1 cellular context compared by ENCODE assay signal in the genomic region with DNA sequence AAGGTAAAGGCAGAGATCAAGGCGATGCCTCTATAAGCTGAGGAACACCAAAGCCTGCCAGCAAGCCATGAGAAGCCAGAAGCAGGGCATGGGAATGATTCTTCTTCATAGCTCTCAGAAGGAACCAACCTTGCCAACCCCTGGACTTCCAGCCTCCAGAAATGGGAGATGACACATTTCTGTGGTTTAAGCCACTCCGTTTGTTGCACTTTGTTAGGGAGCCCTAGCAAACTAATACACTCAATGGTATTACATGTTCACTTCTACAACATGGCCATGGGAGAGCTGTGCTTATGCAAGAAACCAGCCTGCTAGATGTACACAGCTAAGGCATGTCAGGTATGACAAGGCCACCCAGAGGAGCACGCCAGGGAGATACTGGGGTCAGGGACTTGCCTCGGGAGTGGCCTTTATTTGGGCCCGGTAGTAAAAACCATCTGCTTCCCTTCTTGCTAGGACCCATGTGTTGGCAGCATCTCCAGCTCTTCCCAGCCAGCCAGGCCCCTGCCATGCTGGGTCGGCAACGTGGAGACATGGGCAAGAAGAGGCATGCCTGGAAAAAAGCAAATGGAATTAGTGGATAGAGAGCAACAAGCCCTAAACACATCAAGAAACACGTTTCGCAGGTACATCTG.
TF ChIP-seq lines count a peak whose summit lies in the region.

No MANE protein-coding gene starts in this region.

TF ChIP-seq in IMR-90, 13 proteins besides CTCF, POLR2A, EP300 and RAD21 (continued from another document):
- TF ChIP-seq RFX5 (IDR thresholded peaks at IDR 0.05; ENCODE audit: low read depth, low read length) (no peak), RCOR1 (IDR thresholded peaks at IDR 0.05; ENCODE audit: insufficient replicate concordance, low read length) (no peak), CHD1 (IDR thresholded peaks at IDR 0.05; ENCODE audit: low read depth, low read length) (no peak), FOS (IDR thresholded peaks at IDR 0.05; ENCODE audit: low read depth, low read length) (no peak), NFE2L2 (IDR thresholded peaks at IDR 0.05; ENCODE audit: low read depth, low read length) (no peak), MAFK (IDR thresholded peaks at IDR 0.05; ENCODE audit: low read depth, low read length) (no peak), SMC3 (IDR thresholded peaks at IDR 0.05; ENCODE audit: low read depth, low read length) (no peak)
- TF ChIP-seq, protein P1, sequence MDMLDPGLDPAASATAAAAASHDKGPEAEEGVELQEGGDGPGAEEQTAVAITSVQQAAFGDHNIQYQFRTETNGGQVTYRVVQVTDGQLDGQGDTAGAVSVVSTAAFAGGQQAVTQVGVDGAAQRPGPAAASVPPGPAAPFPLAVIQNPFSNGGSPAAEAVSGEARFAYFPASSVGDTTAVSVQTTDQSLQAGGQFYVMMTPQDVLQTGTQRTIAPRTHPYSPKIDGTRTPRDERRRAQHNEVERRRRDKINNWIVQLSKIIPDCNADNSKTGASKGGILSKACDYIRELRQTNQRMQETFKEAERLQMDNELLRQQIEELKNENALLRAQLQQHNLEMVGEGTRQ (IDR thresholded peaks at IDR 0.05; ENCODE audit: low read depth, low read length): no peak
